15 cellular contexts compared by ENCODE assay signal in genomic region chr6:151005126-151005525, GRCh38.
A peak's percentile ranks its signal among the peaks of the same experiment; 100 is the strongest.
DNase-seq lines count a peak whose midpoint lies in the region; ATAC-seq and TF ChIP-seq lines count a peak whose summit lies in the region.
"Had no signal": no experiment of that assay in that cellular context is flagged by ENCODE, and none has a peak within 500 bp of the region (broad histone marks: within the 10 kb centered on the region; RNA-seq: fewer than 3 reads in every experiment).

No MANE protein-coding gene starts in this region.

- peaks cover 2% of the 10 kb centered on the region for H3K79me2 ChIP-seq in mammary epithelial cell (ENCODE audit: insufficient read depth, low read length)
- no peaks in the 10 kb centered on the region for H3K79me2 ChIP-seq in PC-3 (ENCODE audit: low read length)

- CTCF ChIA-PET in mammary epithelial cell (lab: Charles Lee; ENCODE audit: low non-redundant PET): no interaction called here
- CTCF ChIA-PET in MCF 10A (lab: Yijun Ruan, JAX): interaction anchor here (0.7 to 1.7 kb wide), 7 partner anchors 9 to 330 kb away, joined by 3 to 15 read pairs (median 12); no protein-coding TSS in a partner anchor
- CTCF ChIA-PET in PC-3 (lab: Charles Lee): interaction anchor here (1.1 kb wide), 1 partner anchor 319 kb away, joined by 6 read pairs; no protein-coding TSS in a partner anchor

- H3K27me3 Mint-ChIP-seq in MCF 10A (ENCODE audit: insufficient read depth, unreplicated experiment): no peaks in the 10 kb centered on the region
- no peaks in the 10 kb centered on the region for H3K27me3 Mint-ChIP-seq in stimulated activated naive CD8-positive, alpha-beta T cell treated with anti-CD3 and anti-CD28 coated beads, Interleukin-15, amount 100 ng/mL, for 72 hours
- H3K27me3 Mint-ChIP-seq: activated naive CD4-positive, alpha-beta T cell treated with anti-CD3 and anti-CD28 coated beads, Interleukin-2, amount 10 ng/mL, durations not matched to agents 7 days and 5 days had no signal

- H3K4me3 ChIP-seq in mammary epithelial cell (replicated peaks in 1 of 3; ENCODE audit: insufficient read depth in 1 of 3, low read depth in 2 of 3, low read length in 3 of 3): no peak overlapping the region
- no peak overlapping the region for H3K4me3 ChIP-seq in PC-3 (ENCODE audit: low read length)
- no peak overlapping the region for H3K4me3 ChIP-seq in fibroblast of pulmonary artery (replicated peaks; ENCODE audit: low read depth, low read length)
- H3K4me3 ChIP-seq: gastroesophageal sphincter, tibial artery had no signal

- H3K4me3 Mint-ChIP-seq in MCF 10A (ENCODE audit: unreplicated experiment): no peak overlapping the region
- H3K4me3 Mint-ChIP-seq in stimulated activated naive CD8-positive, alpha-beta T cell treated with anti-CD3 and anti-CD28 coated beads, Interleukin-15, amount 100 ng/mL, for 72 hours: no peak overlapping the region
- H3K4me3 Mint-ChIP-seq: activated naive CD4-positive, alpha-beta T cell treated with anti-CD3 and anti-CD28 coated beads, Interleukin-2, amount 10 ng/mL, durations not matched to agents 7 days and 5 days; endodermal cell had no signal

- H3K4me2 ChIP-seq in mammary epithelial cell (ENCODE audit: insufficient read depth, low read depth, low read length) (peak overlapping the region; percentile 34), PC-3 (ENCODE audit: low read length) (peak overlapping the region; percentile 29)
- H3K4me2 ChIP-seq: KMS-11 had no signal

- H3K9me3 ChIP-seq in mammary epithelial cell (replicated peaks; ENCODE audit: insufficient read depth, low read length) (no peaks in the 10 kb centered on the region), PC-3 (ENCODE audit: low read length) (no peaks in the 10 kb centered on the region)
- H3K9me3 ChIP-seq: breast epithelium, gastroesophageal sphincter, tibial artery had no signal

- intact Hi-C loops in mammary epithelial cell (cut with micrococcal nuclease) (no loop called here), MCF 10A (cut with micrococcal nuclease) (no loop called here), PC-3 (cut with micrococcal nuclease) (no loop called here)

- H3K9ac ChIP-seq in mammary epithelial cell (ENCODE audit: insufficient read depth, low read length): no peak overlapping the region
- no peak overlapping the region for H3K9ac ChIP-seq in PC-3 (ENCODE audit: low read length)
- H3K9ac ChIP-seq: KMS-11 had no signal

- no TSS peak for BruUV-seq in mammary epithelial cell (replicated peaks; lab: Mats Ljungman, UMichigan)
- BruUV-seq in MCF 10A (replicated peaks; lab: Mats Ljungman, UMichigan): no TSS peak
- no TSS peak for BruUV-seq in PC-3 (replicated peaks; lab: Mats Ljungman, UMichigan)

- peaks cover 27% of the 10 kb centered on the region for H3K4me1 Mint-ChIP-seq in MCF 10A (ENCODE audit: insufficient read depth, unreplicated experiment)
- H3K4me1 Mint-ChIP-seq in stimulated activated naive CD8-positive, alpha-beta T cell treated with anti-CD3 and anti-CD28 coated beads, Interleukin-15, amount 100 ng/mL, for 72 hours: peaks cover 22% of the 10 kb centered on the region

- dilution Hi-C loops in mammary epithelial cell (cut with HindIII; ENCODE audit: low sequenced_read_pairs): no loop called here

- H3K9me2 ChIP-seq in PC-3 (replicated peaks; ENCODE audit: low read length): no peaks in the 10 kb centered on the region

- H3K4me1 ChIP-seq in mammary epithelial cell (ENCODE audit: insufficient read depth, low read length) (peaks cover 12% of the 10 kb centered on the region), PC-3 (ENCODE audit: insufficient read depth, low read length) (peaks cover 16% of the 10 kb centered on the region)
- H3K4me1 ChIP-seq: breast epithelium had no signal

- no peaks in the 10 kb centered on the region for H4K20me1 ChIP-seq in mammary epithelial cell (ENCODE audit: insufficient read depth, low read length)
- no peaks in the 10 kb centered on the region for H4K20me1 ChIP-seq in PC-3 (ENCODE audit: low read length)

- POLR2A ChIA-PET in MCF 10A (lab: Yijun Ruan, JAX): interaction anchor here (0.6 to 2.2 kb wide), 13 partner anchors 22 to 333 kb away, joined by 3 to 11 read pairs (median 4); no protein-coding TSS in a partner anchor
- POLR2A ChIA-PET in PC-3 (lab: Charles Lee; ENCODE audit: unreplicated experiment): interaction anchor here (0.7 kb wide), 1 partner anchor 9 kb away, joined by 7 read pairs; no protein-coding TSS in a partner anchor

- WGBS in mammary epithelial cell (ENCODE audit: low coverage, missing lambda C conversion rate): 94% methylated on average over 5 of the region's 5 CpGs

- H3K36me3 ChIP-seq in mammary epithelial cell (ENCODE audit: insufficient read depth, low read length): peaks cover 3% of the 10 kb centered on the region
- H3K36me3 ChIP-seq in PC-3 (ENCODE audit: low read depth, low read length): no peaks in the 10 kb centered on the region
- H3K36me3 ChIP-seq: breast epithelium, gastroesophageal sphincter, tibial artery had no signal

- H3K9me3 Mint-ChIP-seq in MCF 10A (ENCODE audit: unreplicated experiment): no peaks in the 10 kb centered on the region
- H3K9me3 Mint-ChIP-seq in stimulated activated naive CD8-positive, alpha-beta T cell treated with anti-CD3 and anti-CD28 coated beads, Interleukin-15, amount 100 ng/mL, for 72 hours: no peaks in the 10 kb centered on the region
- H3K9me3 Mint-ChIP-seq: activated naive CD4-positive, alpha-beta T cell treated with anti-CD3 and anti-CD28 coated beads, Interleukin-2, amount 10 ng/mL, durations not matched to agents 7 days and 5 days; endodermal cell had no signal

- TF ChIP-seq CTCF in mammary epithelial cell (conservative IDR thresholded peaks at IDR 0.05 in 1 of 2, IDR thresholded peaks at IDR 0.05 in 1 of 2; ENCODE audit: extremely low read depth in 1 of 2, insufficient read depth in 1 of 2, low read depth in 1 of 2, low read length in 2 of 2) (no peak), MCF 10A (IDR thresholded peaks at IDR 0.05; ENCODE audit: unreplicated experiment) (no peak), PC-3 (conservative IDR thresholded peaks at IDR 0.05; ENCODE audit: low read depth, low read length) (no peak), fibroblast of pulmonary artery (IDR thresholded peaks at IDR 0.05; ENCODE audit: low read length, missing control alignments) (no peak), omental fat pad (IDR thresholded peaks at IDR 0.05) (no peak)

- in situ Hi-C loops in mammary epithelial cell (cut with MboI; ENCODE audit: low sequenced_read_pairs in 2 of 2): no loop called here

- H3K27ac Mint-ChIP-seq in MCF 10A (ENCODE audit: low read depth, unreplicated experiment): no peak overlapping the region
- H3K27ac Mint-ChIP-seq in stimulated activated naive CD8-positive, alpha-beta T cell treated with anti-CD3 and anti-CD28 coated beads, Interleukin-15, amount 100 ng/mL, for 72 hours: peak overlapping the region; percentile 42 to 86
- H3K27ac Mint-ChIP-seq: endodermal cell had no signal

- no peaks in the 10 kb centered on the region for H3F3A ChIP-seq in PC-3 (ENCODE audit: low read length, unreplicated experiment)

- DNase-seq in mammary epithelial cell (no peak), MCF 10A (ENCODE audit: unreplicated experiment) (no peak), PC-3 (no peak), fibroblast of pulmonary artery (ENCODE audit: low read depth) (peak; percentile 45), LoVo (ENCODE audit: low spot score) (no peak), omental fat pad (ENCODE audit: low spot score) (no peak), HT-29 (ENCODE audit: low spot score) (no peak)
- no peak for DNase-seq in stimulated activated naive CD8-positive, alpha-beta T cell treated with anti-CD3 and anti-CD28 coated beads, Interleukin-15, amount 100 ng/mL, for 72 hours
- DNase-seq: activated naive CD4-positive, alpha-beta T cell treated with anti-CD3 and anti-CD28 coated beads, Interleukin-2, amount 10 ng/mL, durations not matched to agents 7 days and 5 days; DMS 273 treated with DMSO at 0.1 percent for 48 hours; endodermal cell had no signal

- H3K27ac ChIP-seq in mammary epithelial cell (ENCODE audit: insufficient read depth, low read depth, low read length) (peak overlapping the region; percentile 12), PC-3 (ENCODE audit: low read length) (peak overlapping the region; percentile 87)
- H3K27ac ChIP-seq: KMS-11 had no signal

- H3K27me3 ChIP-seq in mammary epithelial cell (ENCODE audit: insufficient read depth, low read length): no peaks in the 10 kb centered on the region
- H3K27me3 ChIP-seq in PC-3 (ENCODE audit: low read length): no peaks in the 10 kb centered on the region
- H3K27me3 ChIP-seq: breast epithelium, gastroesophageal sphincter, tibial artery had no signal

- H2AFZ ChIP-seq in mammary epithelial cell (ENCODE audit: low read depth, low read length) (no peak overlapping the region), PC-3 (ENCODE audit: low read length) (no peak overlapping the region)

- peaks cover 27% of the 10 kb centered on the region for H3K36me3 Mint-ChIP-seq in MCF 10A (ENCODE audit: insufficient read depth, unreplicated experiment)
- H3K36me3 Mint-ChIP-seq: activated naive CD4-positive, alpha-beta T cell treated with anti-CD3 and anti-CD28 coated beads, Interleukin-2, amount 10 ng/mL, durations not matched to agents 7 days and 5 days had no signal

- peak; percentile 17 for ATAC-seq in PC-3
- no peak for ATAC-seq in stimulated activated naive CD8-positive, alpha-beta T cell treated with anti-CD3 and anti-CD28 coated beads, Interleukin-15, amount 100 ng/mL, for 72 hours
- ATAC-seq in omental fat pad (ENCODE audit: low FRiP score): no peak
